ENCODE assay signal across 30 cellular contexts in the genomic region with DNA sequence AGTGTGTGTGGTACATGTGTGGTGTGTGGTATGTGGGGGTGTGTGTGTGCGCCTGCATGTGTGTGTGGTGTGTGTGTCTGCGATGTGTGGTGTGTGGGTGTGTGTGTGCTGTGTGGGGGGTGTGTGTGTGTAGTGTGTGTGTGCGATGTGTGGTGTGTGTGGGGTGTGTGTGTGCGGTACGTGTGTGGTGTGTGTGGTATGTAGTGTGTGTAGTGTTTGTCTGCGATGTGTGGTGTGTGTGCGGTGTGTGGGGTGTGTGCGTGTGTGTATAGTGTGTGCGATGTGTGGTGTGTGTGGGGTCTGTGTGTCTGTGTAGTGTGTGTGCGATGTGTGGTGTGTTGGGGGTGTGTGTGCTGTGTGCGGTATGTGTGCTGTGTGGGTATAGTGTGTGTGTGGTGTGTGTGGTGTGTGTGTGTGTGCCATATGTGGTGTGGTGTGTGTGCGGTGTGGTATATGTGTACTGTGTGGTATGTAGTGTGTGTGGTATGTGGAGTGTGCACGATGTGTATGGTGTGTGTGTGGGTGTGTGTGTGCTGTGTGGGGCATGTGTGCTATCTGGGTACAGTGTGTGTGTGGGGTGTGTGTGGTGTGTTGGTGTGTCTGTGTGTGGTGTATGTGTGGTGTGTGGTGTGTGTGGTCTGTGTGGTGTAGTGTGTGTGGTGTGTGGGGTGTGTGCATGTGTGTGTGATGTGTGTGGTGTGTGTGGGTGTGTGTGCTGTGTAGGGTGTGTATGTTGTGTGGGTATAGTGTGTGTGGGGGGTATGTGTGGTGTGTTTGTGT.
"Had no signal": no experiment of that assay in that cellular context is flagged by ENCODE, and none has a peak within 500 bp of the region (broad histone marks: within the 10 kb centered on the region; RNA-seq: fewer than 3 reads in every experiment).

No MANE protein-coding gene starts in this region.

- H3K9me3 ChIP-seq: heart left ventricle, right atrium auricular region, suprapubic skin, tibial artery had no signal

- H2AFZ ChIP-seq: neural progenitor cell had no signal

- H3K27me3 ChIP-seq: brain microvascular endothelial cell, foreskin keratinocyte, heart left ventricle, right atrium auricular region, suprapubic skin, tibial artery had no signal

- DNase-seq: activated CD4-positive, alpha-beta memory T cell treated with anti-CD3 and anti-CD28 coated beads for 36 hours; activated CD4-positive, alpha-beta T cell treated with anti-CD3 and anti-CD28 coated beads, Interleukin-2, amount 10 ng/mL, durations not matched to agents 24 days and 14 days; activated CD8-positive, alpha-beta memory T cell treated with anti-CD3 and anti-CD28 coated beads, Interleukin-2, amount 50 U/mL, for 48 hours; activated gamma-delta T cell; activated naive CD4-positive, alpha-beta T cell treated with anti-CD3 and anti-CD28 coated beads, Interleukin-2, amount 10 ng/mL, durations not matched to agents 7 days and 5 days; activated naive CD8-positive, alpha-beta T cell treated with anti-CD3 and anti-CD28 coated beads, Interleukin-2, amount 10 ng/mL, durations not matched to agents 7 days and 5 days; activated T-cell treated with anti-CD3 and anti-CD28 coated beads, Interleukin-2, amount 50 U/mL, for 24 hours; brain microvascular endothelial cell; caudate nucleus; cortex of kidney; foreskin keratinocyte; hypothalamus; immature natural killer cell; kidney; left colon; natural killer cell; stimulated activated CD4-positive, alpha-beta T cell treated with anti-CD3 and anti-CD28 coated beads, Interleukin-15, amount 100 ng/mL, for 24 hours; stimulated activated CD4-positive, alpha-beta T cell treated with anti-CD3 and anti-CD28 coated beads, Interleukin-2, amount 100 ng/mL, for 24 hours; stimulated activated naive B cell treated with anti-CD40 and anti-IgM and Interleukin-4, amounts not matched to agents 10 μg/mL and 1 μg/mL and 100 μg/mL, for 72 hours; T-helper 9 cell; tibial artery had no signal

- H3K4me1 ChIP-seq: foreskin keratinocyte, neural progenitor cell had no signal

- H3K4me3 ChIP-seq: heart left ventricle, neural progenitor cell, right atrium auricular region, suprapubic skin, tibial artery had no signal

- H3K4me2 ChIP-seq: neural progenitor cell had no signal

- H3K36me3 ChIP-seq: brain microvascular endothelial cell, heart left ventricle, neural progenitor cell, right atrium auricular region, suprapubic skin, tibial artery had no signal

- ATAC-seq: activated CD4-positive, CD25-positive, alpha-beta regulatory T cell treated with anti-CD3 and anti-CD28 coated beads, Interleukin-2, amount 50 U/mL, for 24 hours; esophagus mucosa; foreskin keratinocyte; heart left ventricle; left colon; natural killer cell; stimulated activated naive B cell treated with anti-CD40 and anti-IgM and Interleukin-4, amounts not matched to agents 10 μg/mL and 1 μg/mL and 100 μg/mL, for 72 hours had no signal

- FAIRE-seq: astrocyte, kidney, TTC549 had no signal

- H3K27ac ChIP-seq: brain microvascular endothelial cell, foreskin keratinocyte, heart left ventricle, neural progenitor cell, right atrium auricular region, suprapubic skin, tibial artery, VCaP had no signal

- H3K9ac ChIP-seq: neural progenitor cell had no signal
